28 cellular contexts compared by ENCODE assay signal in the genomic region with DNA sequence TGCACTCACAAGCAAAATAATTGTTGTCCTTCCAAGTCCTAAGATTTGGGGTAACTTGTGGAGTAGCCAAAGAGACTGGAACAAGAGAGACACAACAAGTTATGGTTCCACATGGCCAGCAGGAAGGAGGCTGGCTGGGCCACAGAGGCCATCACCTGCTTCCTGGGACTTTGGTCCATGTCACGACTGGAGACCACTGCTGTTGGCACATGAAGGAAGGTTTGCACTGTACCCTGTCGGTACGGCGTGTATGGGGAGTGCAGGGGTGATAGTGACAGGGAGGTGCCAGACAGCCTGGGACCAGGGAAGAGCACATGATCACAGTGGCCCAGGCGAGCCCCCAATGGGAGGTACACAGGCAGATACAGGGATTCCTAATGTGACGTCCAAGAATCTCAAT. TPM values are rescaled to one million over a fixed set of nuclear protein-coding genes. Genes with fewer than 3 reads are reported as not detected.
A peak's percentile ranks its signal among the peaks of the same experiment; 100 is the strongest.
DNase-seq lines count a peak whose midpoint lies in the region; ATAC-seq and TF ChIP-seq lines count a peak whose summit lies in the region.
"Had no signal": no experiment of that assay in that cellular context is flagged by ENCODE, and none has a peak within 500 bp of the region (broad histone marks: within the 10 kb centered on the region; RNA-seq: fewer than 3 reads in every experiment).

No MANE protein-coding gene starts in this region.

- in situ Hi-C loops in transverse colon (cut with MboI; ENCODE audit: low pct_ligation_motif_present in 1 of 4, low pct_unique_long_range_greater_than_20kb in 1 of 4, low sequenced_read_pairs in 3 of 4), result no loop called here

- peaks cover 9% of the 10 kb centered on the region for H3K4me1 ChIP-seq in lower lobe of right lung
- peaks cover 0 to 71% (median 39%) of the 10 kb centered on the region in 4 donors for H3K4me1 ChIP-seq in transverse colon
- H3K4me1 ChIP-seq: breast epithelium had no signal

- 94% methylated on average over 6 of the region's 6 CpGs; no CpG with 5 or more reads in 1 of the 2 donors for WGBS in transverse colon (ENCODE audit: low coverage in 1 of 2), 2 donors

- H3K27ac ChIP-seq in coronary artery, result no peak overlapping the region
- H3K27ac ChIP-seq in lower lobe of right lung, result no peak overlapping the region
- H3K27ac ChIP-seq in transverse colon, result peak overlapping the region in 3 of 4 donors; percentile 69 to 84 (median 74)
- H3K27ac ChIP-seq: breast epithelium, neutrophil had no signal

- H3K4me3 ChIP-seq in coronary artery (no peak overlapping the region), lower lobe of right lung (no peak overlapping the region), transverse colon (no peak overlapping the region)
- H3K4me3 ChIP-seq: breast epithelium, tibial nerve had no signal

- no peak for TF ChIP-seq CTCF in coronary artery (IDR thresholded peaks at IDR 0.05)
- no peak for TF ChIP-seq CTCF in lower lobe of right lung (IDR thresholded peaks at IDR 0.05)
- TF ChIP-seq CTCF in transverse colon (IDR thresholded peaks at IDR 0.05), result no peak

- no peak for TF ChIP-seq EP300 in transverse colon (IDR thresholded peaks at IDR 0.05; ENCODE audit: low read depth)

- peaks cover 22% of the 10 kb centered on the region for H3K9me3 ChIP-seq in lower lobe of right lung
- H3K9me3 ChIP-seq in transverse colon, result peaks cover 13 to 18% of the 10 kb centered on the region in 2 donors

- intact Hi-C loops in lower lobe of right lung (cut with DNase I), result no loop called here
- intact Hi-C loops in transverse colon (cut with DNase I; ENCODE audit: low total_unique reads), result no loop called here

- ATAC-seq in activated CD4-positive, CD25-positive, alpha-beta regulatory T cell treated with anti-CD3 and anti-CD28 coated beads, Interleukin-2, amount 50 U/mL, for 24 hours, result no peak
- ATAC-seq in lower lobe of right lung (no peak), GM18907 (IDR thresholded peaks at IDR 0.05; ENCODE audit: unreplicated experiment) (no peak)
- ATAC-seq: activated CD8-positive, alpha-beta T cell treated with anti-CD3 and anti-CD28 coated beads for 36 hours had no signal

- no peak for TF ChIP-seq POLR2A in transverse colon (IDR thresholded peaks at IDR 0.05)

- H3K27me3 ChIP-seq in lower lobe of right lung (ENCODE audit: low read depth) (no peaks in the 10 kb centered on the region), transverse colon (no peaks in the 10 kb centered on the region)
- H3K27me3 ChIP-seq: breast epithelium, neutrophil, tibial nerve had no signal

- H3K36me3 ChIP-seq in lower lobe of right lung (peaks cover 35% of the 10 kb centered on the region), transverse colon (peaks cover 0 to 14% (median 4%) of the 10 kb centered on the region in 4 donors)
- H3K36me3 ChIP-seq: breast epithelium had no signal

- DNase-seq in activated CD4-positive, CD25-positive, alpha-beta regulatory T cell treated with anti-CD3 and anti-CD28 coated beads, Interleukin-2, amount 50 U/mL, for 72 hours, result peak; percentile 8
- DNase-seq in coronary artery (ENCODE audit: low spot score), result peak; percentile 19
- peak; percentile 13 for DNase-seq in lower lobe of right lung
- DNase-seq in transverse colon, result peak; percentile 4
- DNase-seq in Ammon's horn (ENCODE audit: low spot score), result no peak
- DNase-seq in nucleus accumbens (lab: John Stamatoyannopoulos, UW), result no peak
- DNase-seq: 8988T; activated CD4-positive, alpha-beta T cell treated with anti-CD3 and anti-CD28 coated beads for 1 hour; activated CD8-positive, alpha-beta T cell treated with anti-CD3 and anti-CD28 coated beads for 36 hours; activated naive CD4-positive, alpha-beta T cell; dermis blood vessel endothelial cell; DMS79 treated with DMSO at 0.1 percent for 48 hours; GOT3; Kasumi-1; NCI-H1694 treated with DMSO at 0.1 percent for 48 hours; NCI-H2171; NCI-H69; retina; stimulated activated CD4-positive, alpha-beta T cell treated with anti-CD3 and anti-CD28 coated beads, Interleukin-12 subunit alpha, Interleukin-12 subunit beta, amount 100 ng/mL, for 4 hours; stimulated activated CD4-positive, alpha-beta T cell treated with anti-CD3 and anti-CD28 coated beads, Interleukin-4, amount 100 ng/mL, for 4 hours; stimulated activated naive CD4-positive, alpha-beta T cell treated with Interleukin-2 at 50 U/mL for 16 hours; T-helper 1 cell had no signal

RNA-seq across cellular contexts. Expression of a gene that starts 15.5 kb away (rescaled TPM):
- total RNA-seq in lower lobe of right lung, result 54.2 TPM
- total RNA-seq in transverse colon, result 100 to 1,000 TPM in 2 of 4 donors, 10 to 100 TPM in 2; 56.5 to 183 (median 92.9) TPM

RNA-seq across cellular contexts. Expression of a gene that starts 28.5 kb away (rescaled TPM):
- 46.6 TPM for total RNA-seq in lower lobe of right lung
- 100 to 1,000 TPM in 2 of 4 donors, 10 to 100 TPM in 2; 48.4 to 211 (median 109) TPM for total RNA-seq in transverse colon
- total RNA-seq: myocyte had no signal

RNA-seq across cellular contexts. Expression of a gene that starts 52.4 kb away (rescaled TPM):
- 78.7 TPM for total RNA-seq in lower lobe of right lung
- 10 to 100 TPM in 3 of 4 donors, 1 to 10 TPM in 1; 4.1 to 36.8 (median 31.0) TPM for total RNA-seq in transverse colon

Comparison
In these comparisons a context has a peak if more than half of its experiments do, and no peak if none do; other contexts are left out.
1. DNase-seq: peak in activated CD4-positive, CD25-positive, alpha-beta regulatory T cell treated with anti-CD3 and anti-CD28 coated beads, Interleukin-2, amount 50 U/mL, for 72 hours (single experiment), coronary artery (single experiment), lower lobe of right lung (single experiment) and transverse colon (single experiment); none in Ammon's horn (single experiment) and nucleus accumbens (0 of 56).
2. H3K27ac ChIP-seq: peak in transverse colon (3 of 4); none in coronary artery (0 of 2) and lower lobe of right lung (single experiment).